In the genomic region with DNA sequence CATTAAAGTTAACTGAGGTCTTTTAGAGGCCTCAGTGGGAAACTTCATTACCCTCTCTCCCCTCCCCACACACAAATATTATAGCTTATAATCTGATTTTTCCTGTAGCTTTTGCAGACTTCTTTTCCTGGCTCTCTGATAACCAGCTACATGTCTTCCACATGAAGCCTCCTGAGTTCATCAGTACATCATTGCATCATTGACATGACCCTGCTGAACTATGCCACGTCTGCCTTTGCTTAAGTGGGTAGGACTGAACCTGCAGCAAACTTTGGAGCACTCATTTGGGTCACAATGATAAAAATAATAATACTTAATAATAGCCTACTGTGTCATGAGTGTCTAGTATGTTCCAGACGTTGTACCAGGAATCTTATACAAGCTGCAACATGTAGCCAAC, we compare ENCODE assay signal across 27 cellular contexts. TPM values are rescaled to one million over a fixed set of nuclear protein-coding genes. Genes with fewer than 3 reads are reported as not detected.
DNase-seq lines count a peak whose midpoint lies in the region; ATAC-seq, FAIRE-seq and TF ChIP-seq lines count a peak whose summit lies in the region.
"Had no signal": no experiment of that assay in that cellular context is flagged by ENCODE, and none has a peak within 500 bp of the region (broad histone marks: within the 10 kb centered on the region; RNA-seq: fewer than 3 reads in every experiment).

No MANE protein-coding gene starts in this region.

- H3K27me3 ChIP-seq in bronchial epithelial cell (ENCODE audit: control insufficient read depth, insufficient read depth, low read length) (no peaks in the 10 kb centered on the region), liver (ENCODE audit: control insufficient read depth in 4 of 4, insufficient read depth in 4 of 4, low read length in 3 of 4) (peaks cover 0 to 8% (median 0%) of the 10 kb centered on the region in 4 donors)
- H3K27me3 ChIP-seq: BE2C, BLaER1 had no signal

- no peak overlapping the region for H3K4me3 ChIP-seq in bronchial epithelial cell (ENCODE audit: low read depth, low read length)
- no peak overlapping the region for H3K4me3 ChIP-seq in liver (ENCODE audit: low read depth in 1 of 3, low read length in 3 of 3)
- H3K4me3 ChIP-seq: BLaER1, GM12878 had no signal

- FAIRE-seq in bronchial epithelial cell (lab: Jason Lieb, UNC): no peak
- FAIRE-seq: A204.1, GM12878, GM12892, GM18507 had no signal

- no peaks in the 10 kb centered on the region for H3K36me3 ChIP-seq in bronchial epithelial cell (ENCODE audit: control insufficient read depth, insufficient read depth, low read length)
- no peaks in the 10 kb centered on the region for H3K36me3 ChIP-seq in liver (ENCODE audit: control insufficient read depth in 4 of 4, insufficient read depth in 3 of 4, low read depth in 1 of 4, low read length in 3 of 4)
- H3K36me3 ChIP-seq: BE2C, BLaER1 had no signal

- H3K9me3 ChIP-seq in liver (ENCODE audit: control insufficient read depth in 4 of 4, low read length in 3 of 4): peaks cover 0 to 2% (median 0%) of the 10 kb centered on the region in 4 donors
- H3K9me3 ChIP-seq: BE2C had no signal

- intact Hi-C loops in Right ventricle myocardium superior (cut with DNase I): no loop called here

- TF ChIP-seq RAD21 in liver (IDR thresholded peaks at IDR 0.05): no peak

- H3K4me1 ChIP-seq in liver (ENCODE audit: control insufficient read depth in 4 of 4, insufficient read depth in 4 of 4, low read length in 3 of 4): peaks cover 0 to 3% (median 0%) of the 10 kb centered on the region in 4 donors
- H3K4me1 ChIP-seq: BE2C, BLaER1 had no signal

- TF ChIP-seq CTCF in bronchial epithelial cell (IDR thresholded peaks at IDR 0.05; ENCODE audit: insufficient read depth, low read length, severe bottlenecking) (no peak), liver (IDR thresholded peaks at IDR 0.05; ENCODE audit: low read depth, low read length, missing input control) (no peak)

- DNase-seq in bronchial epithelial cell (ENCODE audit: low read depth) (peak; percentile 23), left lobe of liver (ENCODE audit: low spot score) (no peak), Right ventricle myocardium superior (no peak), G401 (ENCODE audit: low spot score) (no peak)
- DNase-seq: 8988T; ACHN; BE2C; C1 segment of cervical spinal cord; CD4-positive, alpha-beta memory T cell; CD4-positive, CD25-positive, alpha-beta regulatory T cell; CD8-positive, alpha-beta memory T cell; COR-L47; DMS 273 treated with DMSO at 0.1 percent for 48 hours; DMS153; DMS79 treated with DMSO at 0.1 percent for 48 hours; GDM1 had no signal

- no peak overlapping the region for H3K9ac ChIP-seq in liver (ENCODE audit: low read depth in 1 of 2, low read length in 2 of 2)
- H3K9ac ChIP-seq: BLaER1 had no signal

- no peak overlapping the region for H3K27ac ChIP-seq in liver (ENCODE audit: low read depth in 1 of 2, low read length in 2 of 2)
- H3K27ac ChIP-seq: BLaER1 had no signal

- peak; percentile 72 for ATAC-seq in left lobe of liver
- ATAC-seq in Right ventricle myocardium superior (ENCODE audit: poor library complexity): no peak
- no peak for ATAC-seq in HG02798 (IDR thresholded peaks at IDR 0.05; ENCODE audit: poor library complexity, unreplicated experiment)
- no peak for ATAC-seq in GM19324 (IDR thresholded peaks at IDR 0.05; ENCODE audit: low FRiP score, unreplicated experiment)
- ATAC-seq: GM12878 had no signal

- in situ Hi-C loops in G401 (cut with HindIII; ENCODE audit: low sequenced_read_pairs): no loop called here

- WGBS in liver: 53% methylated on average over 2 of the region's 2 CpGs

TF ChIP-seq in liver, 16 proteins besides CTCF, POLR2A, EP300 and RAD21:
- TF ChIP-seq, protein P1, sequence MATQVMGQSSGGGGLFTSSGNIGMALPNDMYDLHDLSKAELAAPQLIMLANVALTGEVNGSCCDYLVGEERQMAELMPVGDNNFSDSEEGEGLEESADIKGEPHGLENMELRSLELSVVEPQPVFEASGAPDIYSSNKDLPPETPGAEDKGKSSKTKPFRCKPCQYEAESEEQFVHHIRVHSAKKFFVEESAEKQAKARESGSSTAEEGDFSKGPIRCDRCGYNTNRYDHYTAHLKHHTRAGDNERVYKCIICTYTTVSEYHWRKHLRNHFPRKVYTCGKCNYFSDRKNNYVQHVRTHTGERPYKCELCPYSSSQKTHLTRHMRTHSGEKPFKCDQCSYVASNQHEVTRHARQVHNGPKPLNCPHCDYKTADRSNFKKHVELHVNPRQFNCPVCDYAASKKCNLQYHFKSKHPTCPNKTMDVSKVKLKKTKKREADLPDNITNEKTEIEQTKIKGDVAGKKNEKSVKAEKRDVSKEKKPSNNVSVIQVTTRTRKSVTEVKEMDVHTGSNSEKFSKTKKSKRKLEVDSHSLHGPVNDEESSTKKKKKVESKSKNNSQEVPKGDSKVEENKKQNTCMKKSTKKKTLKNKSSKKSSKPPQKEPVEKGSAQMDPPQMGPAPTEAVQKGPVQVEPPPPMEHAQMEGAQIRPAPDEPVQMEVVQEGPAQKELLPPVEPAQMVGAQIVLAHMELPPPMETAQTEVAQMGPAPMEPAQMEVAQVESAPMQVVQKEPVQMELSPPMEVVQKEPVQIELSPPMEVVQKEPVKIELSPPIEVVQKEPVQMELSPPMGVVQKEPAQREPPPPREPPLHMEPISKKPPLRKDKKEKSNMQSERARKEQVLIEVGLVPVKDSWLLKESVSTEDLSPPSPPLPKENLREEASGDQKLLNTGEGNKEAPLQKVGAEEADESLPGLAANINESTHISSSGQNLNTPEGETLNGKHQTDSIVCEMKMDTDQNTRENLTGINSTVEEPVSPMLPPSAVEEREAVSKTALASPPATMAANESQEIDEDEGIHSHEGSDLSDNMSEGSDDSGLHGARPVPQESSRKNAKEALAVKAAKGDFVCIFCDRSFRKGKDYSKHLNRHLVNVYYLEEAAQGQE (IDR thresholded peaks at IDR 0.05): no peak
- TF ChIP-seq JUND (IDR thresholded peaks at IDR 0.05) (no peak), HNF4A (conservative IDR thresholded peaks at IDR 0.05) (peak; percentile 41 to 49), GABPA (IDR thresholded peaks at IDR 0.05 in 1 of 2, conservative IDR thresholded peaks at IDR 0.05 in 1 of 2) (no peak), YY1 (IDR thresholded peaks at IDR 0.05) (no peak), HNF4G (IDR thresholded peaks at IDR 0.05) (peak; percentile 13), EGR1 (IDR thresholded peaks at IDR 0.05; ENCODE audit: low read depth in 2 of 2) (no peak), FOXA2 (IDR thresholded peaks at IDR 0.05) (no peak), FOXA1 (IDR thresholded peaks at IDR 0.05) (no peak), SP1 (IDR thresholded peaks at IDR 0.05) (no peak), TAF1 (conservative IDR thresholded peaks at IDR 0.05) (no peak), RXRA (IDR thresholded peaks at IDR 0.05) (peak; percentile 25 to 39)
- TF ChIP-seq, protein P2, sequence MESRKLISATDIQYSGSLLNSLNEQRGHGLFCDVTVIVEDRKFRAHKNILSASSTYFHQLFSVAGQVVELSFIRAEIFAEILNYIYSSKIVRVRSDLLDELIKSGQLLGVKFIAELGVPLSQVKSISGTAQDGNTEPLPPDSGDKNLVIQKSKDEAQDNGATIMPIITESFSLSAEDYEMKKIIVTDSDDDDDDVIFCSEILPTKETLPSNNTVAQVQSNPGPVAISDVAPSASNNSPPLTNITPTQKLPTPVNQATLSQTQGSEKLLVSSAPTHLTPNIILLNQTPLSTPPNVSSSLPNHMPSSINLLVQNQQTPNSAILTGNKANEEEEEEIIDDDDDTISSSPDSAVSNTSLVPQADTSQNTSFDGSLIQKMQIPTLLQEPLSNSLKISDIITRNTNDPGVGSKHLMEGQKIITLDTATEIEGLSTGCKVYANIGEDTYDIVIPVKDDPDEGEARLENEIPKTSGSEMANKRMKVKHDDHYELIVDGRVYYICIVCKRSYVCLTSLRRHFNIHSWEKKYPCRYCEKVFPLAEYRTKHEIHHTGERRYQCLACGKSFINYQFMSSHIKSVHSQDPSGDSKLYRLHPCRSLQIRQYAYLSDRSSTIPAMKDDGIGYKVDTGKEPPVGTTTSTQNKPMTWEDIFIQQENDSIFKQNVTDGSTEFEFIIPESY (IDR thresholded peaks at IDR 0.05): no peak
- TF ChIP-seq, protein P3, sequence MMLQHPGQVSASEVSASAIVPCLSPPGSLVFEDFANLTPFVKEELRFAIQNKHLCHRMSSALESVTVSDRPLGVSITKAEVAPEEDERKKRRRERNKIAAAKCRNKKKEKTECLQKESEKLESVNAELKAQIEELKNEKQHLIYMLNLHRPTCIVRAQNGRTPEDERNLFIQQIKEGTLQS (IDR thresholded peaks at IDR 0.05): no peak
- TF ChIP-seq, protein P4, sequence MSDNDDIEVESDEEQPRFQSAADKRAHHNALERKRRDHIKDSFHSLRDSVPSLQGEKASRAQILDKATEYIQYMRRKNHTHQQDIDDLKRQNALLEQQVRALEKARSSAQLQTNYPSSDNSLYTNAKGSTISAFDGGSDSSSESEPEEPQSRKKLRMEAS (IDR thresholded peaks at IDR 0.05): no peak

RNA-seq across cellular contexts. Expression of a gene that starts 7.0 kb away (rescaled TPM):
- total RNA-seq in bronchial epithelial cell (not detected in 2 replicates), left lobe of liver (not detected), liver (not detected), Right ventricle myocardium superior (not detected)
- polyA plus RNA-seq in liver: not detected
- total RNA-seq in G401 (2014; rRNA removed; shearing (Covaris generic)): not detected in 2 replicates
- total RNA-seq: A673; CD4-positive, alpha-beta memory T cell; CD4-positive, CD25-positive, alpha-beta regulatory T cell; CD8-positive, alpha-beta memory T cell; GM12878 had no signal
- polyA plus RNA-seq: AG04450; CD14-positive monocyte; CD4-positive, alpha-beta memory T cell; CD4-positive, CD25-positive, alpha-beta regulatory T cell; CD8-positive, alpha-beta memory T cell; GM12878 had no signal

RNA-seq across cellular contexts. Expression of a gene that starts 10.5 kb away (rescaled TPM):
- not detected in 2 replicates for total RNA-seq in bronchial epithelial cell
- not detected for total RNA-seq in left lobe of liver
- not detected for total RNA-seq in liver
- polyA plus RNA-seq in liver: not detected
- not detected for total RNA-seq in Right ventricle myocardium superior
- not detected in 2 replicates for total RNA-seq in G401 (2014; rRNA removed; shearing (Covaris generic))
- total RNA-seq: A673; CD4-positive, alpha-beta memory T cell; CD4-positive, CD25-positive, alpha-beta regulatory T cell; CD8-positive, alpha-beta memory T cell; GM12878 had no signal
- polyA plus RNA-seq: AG04450; CD14-positive monocyte; CD4-positive, alpha-beta memory T cell; CD4-positive, CD25-positive, alpha-beta regulatory T cell; CD8-positive, alpha-beta memory T cell; GM12878 had no signal

RNA-seq across cellular contexts. Expression of a gene that starts 26.8 kb away (rescaled TPM):
- total RNA-seq in bronchial epithelial cell (not detected in 2 replicates), left lobe of liver (not detected), liver (not detected), Right ventricle myocardium superior (not detected)
- not detected for polyA plus RNA-seq in liver
- total RNA-seq in G401 (2014; rRNA removed; shearing (Covaris generic)): 7.2 and 9.0 TPM in 2 replicates
- total RNA-seq: A673; CD4-positive, alpha-beta memory T cell; CD4-positive, CD25-positive, alpha-beta regulatory T cell; CD8-positive, alpha-beta memory T cell; GM12878 had no signal
- polyA plus RNA-seq: AG04450; CD14-positive monocyte; CD4-positive, alpha-beta memory T cell; CD4-positive, CD25-positive, alpha-beta regulatory T cell; CD8-positive, alpha-beta memory T cell; GM12878 had no signal

RNA-seq across cellular contexts. Expression of a gene that starts 32.1 kb away (rescaled TPM):
- total RNA-seq in bronchial epithelial cell: not detected in 2 replicates
- not detected for total RNA-seq in left lobe of liver
- not detected for total RNA-seq in liver
- polyA plus RNA-seq in liver: not detected
- total RNA-seq in Right ventricle myocardium superior: not detected
- not detected in 2 replicates for total RNA-seq in G401 (2014; rRNA removed; shearing (Covaris generic))
- total RNA-seq: A673; CD4-positive, alpha-beta memory T cell; CD8-positive, alpha-beta memory T cell; GM12878 had no signal
- polyA plus RNA-seq: AG04450; CD14-positive monocyte; CD4-positive, alpha-beta memory T cell; CD4-positive, CD25-positive, alpha-beta regulatory T cell; CD8-positive, alpha-beta memory T cell; GM12878 had no signal

RNA-seq across cellular contexts. Expression of a gene that starts 33.4 kb away (rescaled TPM):
- total RNA-seq in bronchial epithelial cell (not detected in 2 replicates), left lobe of liver (not detected), liver (not detected), Right ventricle myocardium superior (not detected)
- polyA plus RNA-seq in liver: not detected
- 7.4 and 30.2 TPM in 2 replicates for total RNA-seq in G401 (2014; rRNA removed; shearing (Covaris generic))
- total RNA-seq: A673; CD4-positive, alpha-beta memory T cell; CD4-positive, CD25-positive, alpha-beta regulatory T cell; CD8-positive, alpha-beta memory T cell; GM12878 had no signal
- polyA plus RNA-seq: AG04450; CD14-positive monocyte; CD4-positive, alpha-beta memory T cell; CD4-positive, CD25-positive, alpha-beta regulatory T cell; CD8-positive, alpha-beta memory T cell; GM12878 had no signal
